Comparison of ENCODE assay signal across 22 cellular contexts in genomic region chr16:74064120-74064735, GRCh38.
DNase-seq lines count a peak whose midpoint lies in the region; ATAC-seq and TF ChIP-seq lines count a peak whose summit lies in the region.
"Had no signal": no experiment of that assay in that cellular context is flagged by ENCODE, and none has a peak within 500 bp of the region (broad histone marks: within the 10 kb centered on the region; RNA-seq: fewer than 3 reads in every experiment).

No MANE protein-coding gene starts in this region.

- peak overlapping the region; percentile 15 for H3K27ac Mint-ChIP-seq in glutamatergic neuron (ENCODE audit: unreplicated experiment)
- H3K27ac Mint-ChIP-seq in activated CD8-positive, alpha-beta memory T cell treated with anti-CD3 and anti-CD28 coated beads, Interleukin-2, amount 10 ng/mL, durations not matched to agents 7 days and 5 days: no peak overlapping the region
- H3K27ac Mint-ChIP-seq in type B pancreatic cell: no peak overlapping the region
- H3K27ac Mint-ChIP-seq: activated naive CD8-positive, alpha-beta T cell; activated T-cell treated with anti-CD3 and anti-CD28 coated beads, Interleukin-2, amount 50 U/mL, for 72 hours; dendritic cell treated with granulocyte-macrophage colony-stimulating factor and Interleukin-4, amounts not matched to agents 40 ng/mL and 50 ng/mL, for 4 days; H9; stimulated activated effector memory CD8-positive, alpha-beta T cell treated with anti-CD3 and anti-CD28 coated beads, Interleukin-12 subunit alpha, Interleukin-12 subunit beta, amount 100 ng/mL, for 72 hours; WTC11 had no signal

- DNase-seq in DMS114 treated with DMSO at 0.1 percent for 48 hours (lab: John Stamatoyannopoulos, UW; ENCODE audit: unreplicated experiment) (peak; percentile 27), GM13977 (ENCODE audit: low spot score) (no peak), OCI-M1 (lab: John Stamatoyannopoulos, UW) (peak; percentile 2), glutamatergic neuron (no peak), type B pancreatic cell (ENCODE audit: extremely low spot score, unreplicated experiment) (no peak)
- no peak for DNase-seq in activated CD8-positive, alpha-beta memory T cell treated with anti-CD3 and anti-CD28 coated beads, Interleukin-2, amount 10 ng/mL, durations not matched to agents 7 days and 5 days
- DNase-seq: activated T-cell treated with anti-CD3 and anti-CD28 coated beads, Interleukin-2, amount 50 U/mL, for 72 hours; H9; KBM-7; left colon; NCI-H1417; NCI-H345; SHP77; stimulated activated CD4-positive, alpha-beta T cell treated with anti-CD3 and anti-CD28 coated beads, Interleukin-15, amount 100 ng/mL, for 24 hours; thyroid gland had no signal

- CTCF ChIA-PET in activated CD8-positive, alpha-beta memory T cell treated with anti-CD3 and anti-CD28 coated beads, Interleukin-2, amount 10 ng/mL, durations not matched to agents 7 days and 5 days (lab: Charles Lee): no interaction called here

- no peak for ATAC-seq in activated CD8-positive, alpha-beta memory T cell treated with anti-CD3 and anti-CD28 coated beads, Interleukin-2, amount 10 ng/mL, durations not matched to agents 7 days and 5 days
- ATAC-seq in GM19452 (IDR thresholded peaks at IDR 0.05; ENCODE audit: unreplicated experiment) (no peak), GM21526 (IDR thresholded peaks at IDR 0.05; ENCODE audit: low FRiP score, unreplicated experiment) (no peak)
- ATAC-seq: activated T-cell treated with anti-CD3 and anti-CD28 coated beads, Interleukin-2, amount 50 U/mL, for 72 hours; gastroesophageal sphincter; left colon; stimulated activated effector memory CD8-positive, alpha-beta T cell treated with anti-CD3 and anti-CD28 coated beads, Interleukin-12 subunit alpha, Interleukin-12 subunit beta, amount 100 ng/mL, for 72 hours; WTC11 had no signal

- peaks cover 25% of the 10 kb centered on the region for H3K4me1 Mint-ChIP-seq in glutamatergic neuron (ENCODE audit: low read depth, unreplicated experiment)
- no peaks in the 10 kb centered on the region for H3K4me1 Mint-ChIP-seq in activated CD8-positive, alpha-beta memory T cell treated with anti-CD3 and anti-CD28 coated beads, Interleukin-2, amount 10 ng/mL, durations not matched to agents 7 days and 5 days
- peaks cover 30% of the 10 kb centered on the region for H3K4me1 Mint-ChIP-seq in type B pancreatic cell (ENCODE audit: unreplicated experiment)
- H3K4me1 Mint-ChIP-seq: stimulated activated effector memory CD8-positive, alpha-beta T cell treated with anti-CD3 and anti-CD28 coated beads, Interleukin-12 subunit alpha, Interleukin-12 subunit beta, amount 100 ng/mL, for 72 hours had no signal

- H3K27me3 Mint-ChIP-seq in glutamatergic neuron (ENCODE audit: unreplicated experiment) (no peaks in the 10 kb centered on the region), type B pancreatic cell (peaks cover 5% of the 10 kb centered on the region)
- H3K27me3 Mint-ChIP-seq in activated CD8-positive, alpha-beta memory T cell treated with anti-CD3 and anti-CD28 coated beads, Interleukin-2, amount 10 ng/mL, durations not matched to agents 7 days and 5 days: peaks cover 10% of the 10 kb centered on the region
- H3K27me3 Mint-ChIP-seq: dendritic cell treated with granulocyte-macrophage colony-stimulating factor and Interleukin-4, amounts not matched to agents 40 ng/mL and 50 ng/mL, for 4 days had no signal

- in situ Hi-C loops in GM13977 (cut with MboI; ENCODE audit: low pct_unique_long_range_greater_than_20kb, low sequenced_read_pairs, unreplicated experiment): no loop called here

- no peaks in the 10 kb centered on the region for H3K9me3 Mint-ChIP-seq in glutamatergic neuron (ENCODE audit: unreplicated experiment)
- H3K9me3 Mint-ChIP-seq in activated CD8-positive, alpha-beta memory T cell treated with anti-CD3 and anti-CD28 coated beads, Interleukin-2, amount 10 ng/mL, durations not matched to agents 7 days and 5 days (ENCODE audit: low read depth): no peaks in the 10 kb centered on the region
- no peaks in the 10 kb centered on the region for H3K9me3 Mint-ChIP-seq in type B pancreatic cell
- H3K9me3 Mint-ChIP-seq: stimulated activated effector memory CD8-positive, alpha-beta T cell treated with anti-CD3 and anti-CD28 coated beads, Interleukin-12 subunit alpha, Interleukin-12 subunit beta, amount 100 ng/mL, for 72 hours had no signal

- H3K36me3 Mint-ChIP-seq in glutamatergic neuron (ENCODE audit: unreplicated experiment) (no peaks in the 10 kb centered on the region), type B pancreatic cell (no peaks in the 10 kb centered on the region)
- no peaks in the 10 kb centered on the region for H3K36me3 Mint-ChIP-seq in activated CD8-positive, alpha-beta memory T cell treated with anti-CD3 and anti-CD28 coated beads, Interleukin-2, amount 10 ng/mL, durations not matched to agents 7 days and 5 days
- H3K36me3 Mint-ChIP-seq: activated naive CD8-positive, alpha-beta T cell; stimulated activated effector memory CD8-positive, alpha-beta T cell treated with anti-CD3 and anti-CD28 coated beads, Interleukin-12 subunit alpha, Interleukin-12 subunit beta, amount 100 ng/mL, for 72 hours had no signal

- no peak overlapping the region for H3K4me3 Mint-ChIP-seq in glutamatergic neuron (ENCODE audit: unreplicated experiment)
- no peak overlapping the region for H3K4me3 Mint-ChIP-seq in activated CD8-positive, alpha-beta memory T cell treated with anti-CD3 and anti-CD28 coated beads, Interleukin-2, amount 10 ng/mL, durations not matched to agents 7 days and 5 days
- H3K4me3 Mint-ChIP-seq in type B pancreatic cell: no peak overlapping the region
- H3K4me3 Mint-ChIP-seq: activated naive CD8-positive, alpha-beta T cell; activated T-cell treated with anti-CD3 and anti-CD28 coated beads, Interleukin-2, amount 50 U/mL, for 72 hours; dendritic cell treated with granulocyte-macrophage colony-stimulating factor and Interleukin-4, amounts not matched to agents 40 ng/mL and 50 ng/mL, for 4 days; H9; stimulated activated effector memory CD8-positive, alpha-beta T cell treated with anti-CD3 and anti-CD28 coated beads, Interleukin-12 subunit alpha, Interleukin-12 subunit beta, amount 100 ng/mL, for 72 hours; WTC11 had no signal

- TF ChIP-seq CTCF in GM13977 (IDR thresholded peaks at IDR 0.05; ENCODE audit: extremely low read depth, insufficient read depth, missing control alignments) (peak; percentile 25), glutamatergic neuron (IDR thresholded peaks at IDR 0.05; ENCODE audit: partially characterized antibody, unreplicated experiment) (no peak), type B pancreatic cell (conservative IDR thresholded peaks at IDR 0.05) (no peak)

Comparison
In these comparisons a context has a peak if more than half of its experiments do, and no peak if none do; other contexts are left out.
1. DNase-seq: peak in DMS114 treated with DMSO at 0.1 percent for 48 hours (single experiment) and OCI-M1 (single experiment); none in GM13977 (single experiment), glutamatergic neuron (single experiment), activated CD8-positive, alpha-beta memory T cell treated with anti-CD3 and anti-CD28 coated beads, Interleukin-2, amount 10 ng/mL, durations not matched to agents 7 days and 5 days (single experiment) and type B pancreatic cell (single experiment).